In genomic region chr3:13265507-13265906, GRCh38 we compare ENCODE assay signal across 1 cellular context.
TF ChIP-seq lines count a peak whose summit lies in the region.

No MANE protein-coding gene starts in this region.

TF ChIP-seq in K562, 482 proteins besides CTCF, POLR2A, EP300 and RAD21 (continued from another document and continues in another):
- TF ChIP-seq THRA (IDR thresholded peaks at IDR 0.05) (no peak), BCOR (IDR thresholded peaks at IDR 0.05) (peak; percentile 98), ELK1 (CRISPR knock-in tag; IDR thresholded peaks at IDR 0.05) (no peak), ZNF23 (CRISPR knock-in tag; IDR thresholded peaks at IDR 0.05) (no peak), E2F8 (IDR thresholded peaks at IDR 0.05; ENCODE audit: low read depth, partially characterized antibody) (no peak), CUX1 (CRISPR knock-in tag; IDR thresholded peaks at IDR 0.05) (no peak), PTBP1 (IDR thresholded peaks at IDR 0.05; ENCODE audit: low read depth, low read length) (peak; percentile 92), ADNP (tag; IDR thresholded peaks at IDR 0.05) (peak; percentile 93), ZNF197 (CRISPR knock-in tag; IDR thresholded peaks at IDR 0.05; ENCODE audit: low read depth) (no peak), BRCA1 (IDR thresholded peaks at IDR 0.05) (no peak), BRCA1 (CRISPR knock-in tag; IDR thresholded peaks at IDR 0.05) (no peak), TCF3 (CRISPR knock-in tag; IDR thresholded peaks at IDR 0.05) (no peak), NR2C2 (CRISPR knock-in tag; IDR thresholded peaks at IDR 0.05) (no peak), NR2C2 (tag; IDR thresholded peaks at IDR 0.05) (no peak), NFXL1 (CRISPR knock-in tag; IDR thresholded peaks at IDR 0.05) (no peak), MCM5 (IDR thresholded peaks at IDR 0.05; ENCODE audit: low read depth) (no peak), SPI1 (IDR thresholded peaks at IDR 0.05; ENCODE audit: borderline replicate concordance, low read depth, low read length) (no peak), CBX1 (IDR thresholded peaks at IDR 0.05; ENCODE audit: low read depth) (peak; percentile 84; the same call in 1 of the 2 replicates), MXI1 (IDR thresholded peaks at IDR 0.05; ENCODE audit: low read depth, low read length) (no peak), HCFC1 (IDR thresholded peaks at IDR 0.05; ENCODE audit: low read depth, low read length) (no peak), ZNF785 (CRISPR knock-in tag; IDR thresholded peaks at IDR 0.05) (no peak), FOXJ3 (CRISPR knock-in tag; IDR thresholded peaks at IDR 0.05) (no peak), SMARCA5 (IDR thresholded peaks at IDR 0.05) (peak; percentile 98), CCAR2 (IDR thresholded peaks at IDR 0.05; ENCODE audit: low read depth, low read length) (no peak), ZNF76 (CRISPR knock-in tag; IDR thresholded peaks at IDR 0.05; ENCODE audit: borderline replicate concordance) (no peak), PBX2 (CRISPR knock-in tag; IDR thresholded peaks at IDR 0.05; ENCODE audit: low read depth) (no peak), PBX2 (tag; conservative IDR thresholded peaks at IDR 0.05; ENCODE audit: low read depth) (no peak), IRF1 (CRISPR knock-in tag; IDR thresholded peaks at IDR 0.05; ENCODE audit: borderline replicate concordance) (no peak), SNAPC5 (CRISPR knock-in tag; IDR thresholded peaks at IDR 0.05) (no peak), NCOA4 (IDR thresholded peaks at IDR 0.05; ENCODE audit: partially characterized antibody) (no peak), USF1 (CRISPR knock-in tag; IDR thresholded peaks at IDR 0.05) (no peak), CBX3 (IDR thresholded peaks at IDR 0.05; ENCODE audit: borderline replicate concordance in 1 of 2, low read length in 2 of 2) (peak in 1 of 2 experiments; percentile 90; a peak in 2 of 3 replicates), TBL1XR1 (IDR thresholded peaks at IDR 0.05; ENCODE audit: low read length in 2 of 2) (no peak), ARNT (IDR thresholded peaks at IDR 0.05) (no peak), PTTG1 (tag; IDR thresholded peaks at IDR 0.05; ENCODE audit: low read depth) (no peak), TEAD4 (IDR thresholded peaks at IDR 0.05; ENCODE audit: low read length) (0 out of 2 replicates have a peak, but pooled peaks have one; percentile 10), TEAD4 (CRISPR knock-in tag; IDR thresholded peaks at IDR 0.05; ENCODE audit: borderline replicate concordance) (no peak), NFE2L1 (tag; IDR thresholded peaks at IDR 0.05; ENCODE audit: borderline replicate concordance, low read depth) (no peak), SMARCE1 (IDR thresholded peaks at IDR 0.05) (no peak), XRCC4 (IDR thresholded peaks at IDR 0.05; ENCODE audit: extremely low read depth, insufficient read depth, insufficient read length) (no peak), CC2D1A (IDR thresholded peaks at IDR 0.05) (no peak), RCOR1 (IDR thresholded peaks at IDR 0.05; ENCODE audit: borderline replicate concordance in 1 of 2, low read depth in 2 of 2, low read length in 2 of 2) (peak in 1 of 2 experiments; percentile 85; a peak in 2 of 4 replicates), ATF7 (IDR thresholded peaks at IDR 0.05) (no peak), PHF21A (IDR thresholded peaks at IDR 0.05; ENCODE audit: borderline replicate concordance, low read depth) (no peak), PPARD (CRISPR knock-in tag; IDR thresholded peaks at IDR 0.05) (no peak), ZNF764 (CRISPR knock-in tag; IDR thresholded peaks at IDR 0.05; ENCODE audit: low read depth) (no peak), MYNN (IDR thresholded peaks at IDR 0.05) (no peak), MYNN (CRISPR knock-in tag; IDR thresholded peaks at IDR 0.05) (no peak), ZBTB7A (IDR thresholded peaks at IDR 0.05; ENCODE audit: borderline replicate concordance, control insufficient read depth, low read depth, low read length) (no peak), OTX1 (CRISPR knock-in tag; IDR thresholded peaks at IDR 0.05) (no peak), CREB5 (CRISPR knock-in tag; IDR thresholded peaks at IDR 0.05) (no peak), ESRRA (IDR thresholded peaks at IDR 0.05; ENCODE audit: borderline replicate concordance, low read depth) (peak; percentile 31; the same call in 1 of the 2 replicates), MAFK (IDR thresholded peaks at IDR 0.05; ENCODE audit: low read length) (no peak), KAT7 (CRISPR knock-in tag; IDR thresholded peaks at IDR 0.05; ENCODE audit: borderline replicate concordance) (no peak), RB1 (IDR thresholded peaks at IDR 0.05; ENCODE audit: low read depth) (no peak), BRD4 (IDR thresholded peaks at IDR 0.05) (no peak), ZNF280B (CRISPR knock-in tag; IDR thresholded peaks at IDR 0.05) (no peak)
